Comparison of ENCODE assay signal across 1 cellular context in genomic region chr17:82367724-82368524, GRCh38.
TF ChIP-seq lines count a peak whose summit lies in the region.

No MANE protein-coding gene starts in this region.

TF ChIP-seq in HepG2, 621 proteins besides CTCF, POLR2A, EP300 and RAD21 (continues in another document):
- TF ChIP-seq EED (CRISPR knock-in tag; IDR thresholded peaks at IDR 0.05) (no peak), PBX3 (CRISPR knock-in tag; IDR thresholded peaks at IDR 0.05; ENCODE audit: borderline replicate concordance) (no peak), NKX3-1 (CRISPR knock-in tag; IDR thresholded peaks at IDR 0.05) (no peak), HDAC1 (CRISPR knock-in tag; IDR thresholded peaks at IDR 0.05) (peak; percentile 16; the same call in 1 of the 2 replicates), SIX1 (CRISPR knock-in tag; IDR thresholded peaks at IDR 0.05; ENCODE audit: borderline replicate concordance) (0 out of 2 replicates have a peak, but pooled peaks have one; percentile 41), ZBTB7A (CRISPR knock-in tag; IDR thresholded peaks at IDR 0.05) (no peak), AFF4 (CRISPR knock-in tag; IDR thresholded peaks at IDR 0.05) (no peak), HOXA3 (CRISPR knock-in tag; IDR thresholded peaks at IDR 0.05) (no peak), AHR (CRISPR knock-in tag; IDR thresholded peaks at IDR 0.05) (no peak), ZFP36L2 (CRISPR knock-in tag; IDR thresholded peaks at IDR 0.05) (no peak), SIN3A (IDR thresholded peaks at IDR 0.05; ENCODE audit: borderline replicate concordance, low read depth, low read length) (peak; percentile 80), ZNF782 (CRISPR knock-in tag; IDR thresholded peaks at IDR 0.05; ENCODE audit: borderline replicate concordance) (no peak), MXD1 (CRISPR knock-in tag; IDR thresholded peaks at IDR 0.05) (no peak), TBX2 (CRISPR knock-in tag; IDR thresholded peaks at IDR 0.05; ENCODE audit: borderline replicate concordance) (peak; percentile 35; the same call in 1 of the 2 replicates), CREB1 (IDR thresholded peaks at IDR 0.05) (peak; percentile 81), CREB1 (CRISPR knock-in tag; IDR thresholded peaks at IDR 0.05) (peak; percentile 95), CCAR2 (optimal IDR thresholded peaks at IDR 0.05; ENCODE audit: low read depth, low read length) (no peak), SP5 (CRISPR knock-in tag; IDR thresholded peaks at IDR 0.05; ENCODE audit: borderline replicate concordance, low read depth) (peak; percentile 20; the same call in 1 of the 2 replicates), GABPA (IDR thresholded peaks at IDR 0.05; ENCODE audit: low read depth, low read length) (peak; percentile 22; the same call in 1 of the 2 replicates), GABPA (CRISPR knock-in tag; IDR thresholded peaks at IDR 0.05; ENCODE audit: low read depth) (peak; percentile 71), DNMT3B (CRISPR knock-in tag; conservative IDR thresholded peaks at IDR 0.05) (peak; percentile 73; the same call in 1 of the 2 replicates), ZNF234 (CRISPR knock-in tag; conservative IDR thresholded peaks at IDR 0.05) (no peak), PRDM15 (CRISPR knock-in tag; IDR thresholded peaks at IDR 0.05) (no peak), PHF5A (CRISPR knock-in tag; IDR thresholded peaks at IDR 0.05; ENCODE audit: low read depth, unreplicated experiment) (no peak), THRA (CRISPR knock-in tag; IDR thresholded peaks at IDR 0.05; ENCODE audit: borderline replicate concordance) (no peak), GABPB1 (CRISPR knock-in tag; IDR thresholded peaks at IDR 0.05) (peak; percentile 65; the same call in 1 of the 2 replicates), DMAP1 (CRISPR knock-in tag; IDR thresholded peaks at IDR 0.05) (peak; percentile 46; the same call in 1 of the 2 replicates), ZMYM4 (CRISPR knock-in tag; IDR thresholded peaks at IDR 0.05) (peak; percentile 72), ZNF207 (IDR thresholded peaks at IDR 0.05; ENCODE audit: borderline replicate concordance) (no peak), RXRB (CRISPR knock-in tag; IDR thresholded peaks at IDR 0.05; ENCODE audit: borderline replicate concordance) (peak; percentile 19; the same call in 1 of the 2 replicates), HNRNPH1 (optimal IDR thresholded peaks at IDR 0.05; ENCODE audit: low read depth, low read length) (no peak), MIER3 (CRISPR knock-in tag; IDR thresholded peaks at IDR 0.05; ENCODE audit: borderline replicate concordance) (0 out of 2 replicates have a peak, but pooled peaks have one; percentile 21), ZNF451 (CRISPR knock-in tag; IDR thresholded peaks at IDR 0.05) (no peak), TARDBP (CRISPR knock-in tag; IDR thresholded peaks at IDR 0.05) (no peak; the same call in 1 of the 2 replicates), KLF6 (CRISPR knock-in tag; IDR thresholded peaks at IDR 0.05) (0 out of 2 replicates have a peak, but pooled peaks have one; percentile 62), ZNF605 (CRISPR knock-in tag; IDR thresholded peaks at IDR 0.05) (peak; percentile 86), ARID3A (IDR thresholded peaks at IDR 0.05; ENCODE audit: low read depth, low read length) (peak; percentile 34; the same call in 1 of the 2 replicates), HNRNPUL1 (IDR thresholded peaks at IDR 0.05; ENCODE audit: low read depth, low read length) (no peak), RBFOX2 (IDR thresholded peaks at IDR 0.05; ENCODE audit: low read depth, low read length) (peak; percentile 71), ZNF570 (CRISPR knock-in tag; IDR thresholded peaks at IDR 0.05; ENCODE audit: borderline replicate concordance) (no peak), ZNF513 (CRISPR knock-in tag; conservative IDR thresholded peaks at IDR 0.05) (no peak), ATM (IDR thresholded peaks at IDR 0.05; ENCODE audit: borderline replicate concordance) (no peak), ADNP (CRISPR knock-in tag; IDR thresholded peaks at IDR 0.05) (no peak), LCORL (IDR thresholded peaks at IDR 0.05) (no peak), LCORL (CRISPR knock-in tag; IDR thresholded peaks at IDR 0.05) (no peak), SAP130 (CRISPR knock-in tag; IDR thresholded peaks at IDR 0.05; ENCODE audit: low read depth) (peak; percentile 82), ZMYM2 (CRISPR knock-in tag; IDR thresholded peaks at IDR 0.05) (no peak), ZNF18 (CRISPR knock-in tag; IDR thresholded peaks at IDR 0.05; ENCODE audit: insufficient replicate concordance) (no peak), FOSL2 (CRISPR knock-in tag; IDR thresholded peaks at IDR 0.05) (no peak), ZNF784 (CRISPR knock-in tag; IDR thresholded peaks at IDR 0.05; ENCODE audit: borderline replicate concordance) (no peak), MXD4 (CRISPR knock-in tag; IDR thresholded peaks at IDR 0.05) (no peak), ETS1 (CRISPR knock-in tag; IDR thresholded peaks at IDR 0.05) (no peak), ZNF713 (CRISPR knock-in tag; IDR thresholded peaks at IDR 0.05) (no peak)
